ENCODE assay signal across 23 cellular contexts in genomic region chr1:52967666-52968065, GRCh38.
"Had no signal": no experiment of that assay in that cellular context is flagged by ENCODE, and none has a peak within 500 bp of the region (broad histone marks: within the 10 kb centered on the region; RNA-seq: fewer than 3 reads in every experiment).

No MANE protein-coding gene starts in this region.

- DNase-seq: cortex of kidney; hypothalamus; immature natural killer cell; islet precursor cell; kidney glomerular epithelial cell; left colon; left ventricle myocardium inferior; lower lobe of right lung; natural killer cell; occipital lobe; pancreas; right lobe of liver; stimulated activated CD4-positive, alpha-beta T cell treated with anti-CD3 and anti-CD28 coated beads, Interleukin-12 subunit alpha, Interleukin-12 subunit beta, amount 100 ng/mL, for 4 hours; stimulated activated CD4-positive, alpha-beta T cell treated with anti-CD3 and anti-CD28 coated beads, Interleukin-1b, Interleukin-23, amount 100 ng/mL, for 48 hours; stimulated activated CD4-positive, alpha-beta T cell treated with anti-CD3 and anti-CD28 coated beads, Interleukin-4, amount 100 ng/mL, for 1 hour; stimulated activated naive CD4-positive, alpha-beta T cell treated with Interleukin-2 at 50 U/mL for 16 hours; substantia nigra; testis; tibial artery; upper lobe of left lung had no signal

- H3K4me1 ChIP-seq: left ventricle myocardium inferior, lower lobe of right lung, pancreas, right lobe of liver, testis, tibial artery, upper lobe of left lung had no signal

- H3K4me2 ChIP-seq: smooth muscle cell had no signal

- H3K4me3 Mint-ChIP-seq: immature natural killer cell; natural killer cell; stimulated activated effector memory CD8-positive, alpha-beta T cell treated with anti-CD3 and anti-CD28 coated beads, Interleukin-12 subunit alpha, Interleukin-12 subunit beta, amount 100 ng/mL, for 72 hours had no signal

- ATAC-seq: left colon; lower lobe of right lung; natural killer cell; pancreas; right lobe of liver; stimulated activated effector memory CD8-positive, alpha-beta T cell treated with anti-CD3 and anti-CD28 coated beads, Interleukin-12 subunit alpha, Interleukin-12 subunit beta, amount 100 ng/mL, for 72 hours had no signal

- H3K9me3 ChIP-seq: left ventricle myocardium inferior, lower lobe of right lung, pancreas, right lobe of liver, testis, tibial artery, upper lobe of left lung had no signal

- H3K27ac Mint-ChIP-seq: immature natural killer cell; natural killer cell; stimulated activated effector memory CD8-positive, alpha-beta T cell treated with anti-CD3 and anti-CD28 coated beads, Interleukin-12 subunit alpha, Interleukin-12 subunit beta, amount 100 ng/mL, for 72 hours had no signal

- H3K27ac ChIP-seq: left ventricle myocardium inferior, lower lobe of right lung, pancreas, right lobe of liver, testis, tibial artery, upper lobe of left lung had no signal

- H3K4me1 Mint-ChIP-seq: immature natural killer cell; natural killer cell; stimulated activated effector memory CD8-positive, alpha-beta T cell treated with anti-CD3 and anti-CD28 coated beads, Interleukin-12 subunit alpha, Interleukin-12 subunit beta, amount 100 ng/mL, for 72 hours had no signal

- H3K9me3 Mint-ChIP-seq: immature natural killer cell; natural killer cell; stimulated activated effector memory CD8-positive, alpha-beta T cell treated with anti-CD3 and anti-CD28 coated beads, Interleukin-12 subunit alpha, Interleukin-12 subunit beta, amount 100 ng/mL, for 72 hours had no signal

- FAIRE-seq: pancreas, urothelium cell line had no signal

- H3K4me3 ChIP-seq: left ventricle myocardium inferior, lower lobe of right lung, pancreas, right lobe of liver, smooth muscle cell, testis, tibial artery, upper lobe of left lung had no signal

- H3K27me3 ChIP-seq: pancreas, right lobe of liver, testis, tibial artery, upper lobe of left lung had no signal
